8 cellular contexts compared by ENCODE assay signal in the genomic region with DNA sequence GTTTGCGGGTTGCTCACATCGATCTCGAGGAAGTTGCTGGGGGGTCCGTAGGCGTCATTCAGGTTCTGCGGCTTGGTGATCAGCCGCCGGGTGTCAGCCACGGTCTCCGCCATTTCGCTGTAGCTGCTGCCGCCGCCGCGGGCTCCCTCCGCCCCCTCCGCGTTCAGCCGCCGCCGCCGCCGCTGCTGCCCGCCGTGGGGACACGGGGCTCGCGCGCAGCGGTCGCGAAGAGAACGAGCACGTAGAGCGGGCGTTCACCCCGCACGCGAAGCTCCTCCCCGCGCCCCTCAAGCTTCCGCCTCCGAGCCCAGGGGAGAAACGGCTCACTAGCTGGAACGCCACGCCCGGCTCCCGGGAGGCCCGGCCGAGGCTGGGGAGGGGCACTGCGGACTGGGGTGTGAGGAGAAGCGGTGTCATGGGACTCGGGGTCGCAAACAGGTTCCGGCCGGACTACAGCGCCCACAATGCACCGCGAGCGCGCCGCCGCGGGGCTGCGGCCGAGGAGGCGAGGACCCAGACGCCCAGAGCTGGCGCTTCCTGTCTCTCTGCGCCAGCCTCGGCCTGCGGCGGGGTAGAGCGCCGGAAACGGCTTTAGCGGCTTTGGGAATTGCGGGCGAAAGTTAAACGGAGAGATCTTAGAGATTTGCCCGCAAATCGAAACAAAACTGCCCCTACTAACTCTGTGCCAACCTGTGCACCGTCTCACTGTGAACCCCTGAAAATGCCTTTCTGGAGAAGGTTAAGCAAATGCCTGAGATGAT. TPM values are rescaled to one million over a fixed set of nuclear protein-coding genes. Genes with fewer than 3 reads are reported as not detected.
A peak's percentile ranks its signal among the peaks of the same experiment; 100 is the strongest.
DNase-seq lines count a peak whose midpoint lies in the region; ATAC-seq, FAIRE-seq and TF ChIP-seq lines count a peak whose summit lies in the region.

A gene (minus strand): TSS at position 232 of the 761 bp plus-strand sequence. CDS start 119 bp downstream, at position 113.

- FAIRE-seq in bronchial epithelial cell (lab: Jason Lieb, UNC), result no peak
- FAIRE-seq in small intestine (lab: Jason Lieb, UNC), result no peak

- H3K27ac ChIP-seq in small intestine (ENCODE audit: low read depth in 1 of 2, low read length in 1 of 2), result peak within 1 kb of the TSS; percentile 87 to 93

- TF ChIP-seq CTCF in WI38 (IDR thresholded peaks at IDR 0.05; ENCODE audit: low read depth, low read length), result no peak
- TF ChIP-seq CTCF in bronchial epithelial cell (IDR thresholded peaks at IDR 0.05; ENCODE audit: insufficient read depth, low read length, severe bottlenecking), result peak; percentile 13

- DNase-seq in AG08395 (ENCODE audit: low spot score), result peak; percentile 96
- peak; percentile 86 for DNase-seq in NCI-H2196 treated with DMSO at 0.1 percent for 48 hours (lab: John Stamatoyannopoulos, UW; ENCODE audit: unreplicated experiment)
- DNase-seq in bronchial epithelial cell (ENCODE audit: low read depth), result peak; percentile 89
- peak; percentile 97 for DNase-seq in iPS-NIHi11 (ENCODE audit: low spot score)
- DNase-seq in small intestine, result peak; percentile 98

- H3K27me3 ChIP-seq in bronchial epithelial cell (ENCODE audit: control insufficient read depth, insufficient read depth, low read length) (no peaks in the 10 kb centered on the region), small intestine (ENCODE audit: control insufficient read depth in 2 of 2, insufficient read depth in 2 of 2, low read length in 2 of 2) (no peaks in the 10 kb centered on the region)

- H3K36me3 ChIP-seq in bronchial epithelial cell (ENCODE audit: control insufficient read depth, insufficient read depth, low read length) (no peaks in the 10 kb centered on the region), small intestine (ENCODE audit: control insufficient read depth in 2 of 2, insufficient read depth in 2 of 2, low read length in 2 of 2) (no peaks in the 10 kb centered on the region)

- no peaks in the 10 kb centered on the region for H3K4me1 ChIP-seq in small intestine (ENCODE audit: control insufficient read depth in 2 of 2, insufficient read depth in 1 of 2, low read depth in 1 of 2, low read length in 1 of 2)

- no peaks in the 10 kb centered on the region for H3K9me3 ChIP-seq in small intestine (ENCODE audit: control insufficient read depth, low read depth)

- H3K4me3 ChIP-seq in WI38 (ENCODE audit: low read depth, low read length), result peak within 1 kb of the TSS; percentile 96
- H3K4me3 ChIP-seq in bronchial epithelial cell (ENCODE audit: low read depth, low read length), result peak within 1 kb of the TSS; percentile 91
- H3K4me3 ChIP-seq in small intestine (ENCODE audit: low read depth in 1 of 2, low read length in 2 of 2), result peak within 1 kb of the TSS; percentile 95 to 98

- WGBS in small intestine, 3 donors, result 0 to 1% (median 0%) methylated on average over 63 to 83 of the region's 83 CpGs

- ATAC-seq in GM18870 (IDR thresholded peaks at IDR 0.05; ENCODE audit: unreplicated experiment) (peak; percentile 75), HG03135 (IDR thresholded peaks at IDR 0.05; ENCODE audit: unreplicated experiment) (peak; percentile 84)

RNA-seq across cellular contexts. Expression of the gene that starts here (rescaled TPM):
- total RNA-seq in bronchial epithelial cell, result 173 and 180 TPM in 2 replicates
- 100 to 1,000 TPM; 140 to 221 (median 196) TPM for polyA plus RNA-seq in small intestine

Comparison
In these comparisons a context has a peak if more than half of its experiments do, and no peak if none do; other contexts are left out.
1. Peak in every context shown above with its lines: DNase-seq, ATAC-seq, H3K4me3 ChIP-seq and H3K27ac ChIP-seq.